ENCODE assay signal across 16 cellular contexts in the genomic region with DNA sequence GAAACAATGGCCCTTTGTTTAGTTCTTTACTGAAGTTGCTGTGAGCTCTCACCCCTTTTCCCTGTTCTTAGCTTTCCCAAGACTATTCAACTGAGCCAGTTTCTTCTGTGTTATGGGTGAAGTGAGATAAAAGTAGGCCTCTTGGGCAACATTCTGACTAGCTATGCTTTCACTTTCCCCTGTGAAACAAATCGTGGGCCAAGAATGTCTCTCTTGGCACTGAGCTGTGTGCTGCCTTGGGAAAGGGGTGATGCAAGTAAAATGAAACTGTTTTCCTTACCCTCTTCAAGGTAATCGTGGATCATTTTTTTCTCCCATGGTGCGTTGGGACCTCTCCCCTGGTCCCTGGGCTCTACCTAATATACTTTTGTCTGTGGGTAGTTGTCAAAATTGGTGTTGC.
DNase-seq lines count a peak whose midpoint lies in the region; TF ChIP-seq lines count a peak whose summit lies in the region.
"Had no signal": no experiment of that assay in that cellular context is flagged by ENCODE, and none has a peak within 500 bp of the region (broad histone marks: within the 10 kb centered on the region; RNA-seq: fewer than 3 reads in every experiment).

No MANE protein-coding gene starts in this region.

- TF ChIP-seq CTCF in AG10803 (conservative IDR thresholded peaks at IDR 0.05; ENCODE audit: low read length), result no peak
- TF ChIP-seq CTCF in epithelial cell of esophagus (IDR thresholded peaks at IDR 0.05; ENCODE audit: insufficient read depth, low read depth, low read length, missing control alignments), result no peak

- H3K4me3 ChIP-seq in AG10803 (ENCODE audit: low read length), result no peak overlapping the region
- no peak overlapping the region for H3K4me3 ChIP-seq in epithelial cell of esophagus (ENCODE audit: low read length)
- H3K4me3 ChIP-seq: SJSA1 had no signal

- peak; percentile 17 for DNase-seq in AG10803 (ENCODE audit: low read depth)
- DNase-seq in M059J (ENCODE audit: low read depth), result peak; percentile 4
- DNase-seq in epithelial cell of esophagus (ENCODE audit: low read depth), result peak; percentile 20
- peak; percentile 53 for DNase-seq in iris pigment epithelial cell (ENCODE audit: low read depth)
- no peak for DNase-seq in NCI-H526 (lab: John Stamatoyannopoulos, UW)
- no peak for DNase-seq in retina
- no peak for DNase-seq in stimulated activated CD4-positive, alpha-beta T cell treated with anti-CD3 and anti-CD28 coated beads, Interleukin-1b, Interleukin-23, amount 100 ng/mL, for 48 hours
- DNase-seq in glomerular visceral epithelial cell (ENCODE audit: extremely low spot score), result no peak
- DNase-seq: ACHN; BE2C; CD4-positive, alpha-beta T cell; HFFc6; NCI-H1436 treated with DMSO at 0.1 percent for 48 hours; NCI-H2081; NCI-H510A treated with DMSO at 0.1 percent for 48 hours had no signal

Comparison
In these comparisons a context has a peak if more than half of its experiments do, and no peak if none do; other contexts are left out.
1. DNase-seq: peak in AG10803 (single experiment), M059J (single experiment), epithelial cell of esophagus (single experiment) and iris pigment epithelial cell (single experiment); none in NCI-H526 (0 of 2), retina (single experiment), stimulated activated CD4-positive, alpha-beta T cell treated with anti-CD3 and anti-CD28 coated beads, Interleukin-1b, Interleukin-23, amount 100 ng/mL, for 48 hours (single experiment) and glomerular visceral epithelial cell (single experiment).